15 cellular contexts compared by ENCODE assay signal in genomic region chr12:23560611-23561010, GRCh38.
DNase-seq lines count a peak whose midpoint lies in the region; ATAC-seq and TF ChIP-seq lines count a peak whose summit lies in the region.
"Had no signal": no experiment of that assay in that cellular context is flagged by ENCODE, and none has a peak within 500 bp of the region (broad histone marks: within the 10 kb centered on the region; RNA-seq: fewer than 3 reads in every experiment).

No MANE protein-coding gene starts in this region.

- no peaks in the 10 kb centered on the region for H3K79me2 ChIP-seq in mammary epithelial cell (ENCODE audit: insufficient read depth, low read length)

- in situ Hi-C loops in mammary epithelial cell (cut with MboI; ENCODE audit: low sequenced_read_pairs in 2 of 2), result no loop called here

- no peaks in the 10 kb centered on the region for H3K27me3 ChIP-seq in mammary epithelial cell (ENCODE audit: insufficient read depth, low read length)
- H3K27me3 ChIP-seq: MG63 had no signal

- no peaks in the 10 kb centered on the region for H3K9me3 ChIP-seq in mammary epithelial cell (replicated peaks; ENCODE audit: insufficient read depth, low read length)
- H3K9me3 ChIP-seq: A549, MG63, prostate gland had no signal

- H3K9me3 Mint-ChIP-seq in stimulated activated memory B cell treated with anti-CD40 and anti-IgM and Interleukin-4, amounts not matched to agents 10 μg/mL and 1 μg/mL and 100 μg/mL, for 72 hours, result no peaks in the 10 kb centered on the region
- H3K9me3 Mint-ChIP-seq: CD8-positive, alpha-beta T cell had no signal

- TF ChIP-seq CTCF in mammary epithelial cell (conservative IDR thresholded peaks at IDR 0.05 in 1 of 2, IDR thresholded peaks at IDR 0.05 in 1 of 2; ENCODE audit: extremely low read depth in 1 of 2, insufficient read depth in 1 of 2, low read depth in 1 of 2, low read length in 2 of 2), result no peak

- H4K20me1 ChIP-seq in mammary epithelial cell (ENCODE audit: insufficient read depth, low read length), result no peaks in the 10 kb centered on the region

- DNase-seq in DMS 273 treated with DMSO at 0.1 percent for 48 hours (lab: John Stamatoyannopoulos, UW) (no peak), mammary epithelial cell (no peak)
- DNase-seq: CD8-positive, alpha-beta T cell; GDM1; MG63 had no signal

- no TSS peak for BruUV-seq in mammary epithelial cell (replicated peaks; lab: Mats Ljungman, UMichigan)

- H3K4me1 ChIP-seq in mammary epithelial cell (ENCODE audit: insufficient read depth, low read length), result no peaks in the 10 kb centered on the region
- H3K4me1 ChIP-seq: A549, prostate gland had no signal

- no peak overlapping the region for H3K27ac ChIP-seq in mammary epithelial cell (ENCODE audit: insufficient read depth, low read depth, low read length)
- H3K27ac ChIP-seq: A549, prostate gland had no signal

- CTCF ChIA-PET in mammary epithelial cell (lab: Charles Lee; ENCODE audit: low non-redundant PET), result no interaction called here

- no peaks in the 10 kb centered on the region for H3K27me3 Mint-ChIP-seq in stimulated activated memory B cell treated with anti-CD40 and anti-IgM and Interleukin-4, amounts not matched to agents 10 μg/mL and 1 μg/mL and 100 μg/mL, for 72 hours
- H3K27me3 Mint-ChIP-seq: activated naive CD8-positive, alpha-beta T cell; central memory CD8-positive, alpha-beta T cell had no signal

- H3K36me3 ChIP-seq in mammary epithelial cell (ENCODE audit: insufficient read depth, low read length), result no peaks in the 10 kb centered on the region
- H3K36me3 ChIP-seq: MG63, prostate gland had no signal

- dilution Hi-C loops in mammary epithelial cell (cut with HindIII; ENCODE audit: low sequenced_read_pairs), result no loop called here

- peak; percentile 58 for ATAC-seq in GM18502 (IDR thresholded peaks at IDR 0.05; ENCODE audit: poor library complexity, unreplicated experiment)
- ATAC-seq in GM19438 (IDR thresholded peaks at IDR 0.05; ENCODE audit: low read depth, unreplicated experiment), result peak; percentile 89
- ATAC-seq in HG02642 (IDR thresholded peaks at IDR 0.05; ENCODE audit: poor library complexity, unreplicated experiment), result peak; percentile 78
- ATAC-seq in HG03196 (IDR thresholded peaks at IDR 0.05; ENCODE audit: unreplicated experiment), result peak; percentile 91
- ATAC-seq in stimulated activated memory B cell treated with anti-CD40 and anti-IgM and Interleukin-4, amounts not matched to agents 10 μg/mL and 1 μg/mL and 100 μg/mL, for 72 hours, result no peak
- ATAC-seq in HG03025 (IDR thresholded peaks at IDR 0.05; ENCODE audit: low FRiP score, unreplicated experiment), result no peak
- ATAC-seq: A549; CD8-positive, alpha-beta T cell had no signal

- no peaks in the 10 kb centered on the region for H3K4me1 Mint-ChIP-seq in stimulated activated memory B cell treated with anti-CD40 and anti-IgM and Interleukin-4, amounts not matched to agents 10 μg/mL and 1 μg/mL and 100 μg/mL, for 72 hours
- H3K4me1 Mint-ChIP-seq: central memory CD8-positive, alpha-beta T cell had no signal

- no peak overlapping the region for H2AFZ ChIP-seq in mammary epithelial cell (ENCODE audit: low read depth, low read length)

- intact Hi-C loops in mammary epithelial cell (cut with micrococcal nuclease), result no loop called here

- no peak overlapping the region for H3K4me3 ChIP-seq in mammary epithelial cell (replicated peaks in 1 of 3; ENCODE audit: insufficient read depth in 1 of 3, low read depth in 2 of 3, low read length in 3 of 3)
- H3K4me3 ChIP-seq: A549, MG63, prostate gland had no signal

- no peaks in the 10 kb centered on the region for H3K36me3 Mint-ChIP-seq in stimulated activated memory B cell treated with anti-CD40 and anti-IgM and Interleukin-4, amounts not matched to agents 10 μg/mL and 1 μg/mL and 100 μg/mL, for 72 hours
- H3K36me3 Mint-ChIP-seq: activated naive CD8-positive, alpha-beta T cell; CD8-positive, alpha-beta T cell had no signal

- WGBS in mammary epithelial cell (ENCODE audit: low coverage, missing lambda C conversion rate), result 41% methylated on average over 2 of the region's 2 CpGs

- no peak overlapping the region for H3K4me2 ChIP-seq in mammary epithelial cell (ENCODE audit: insufficient read depth, low read depth, low read length)
- H3K4me2 ChIP-seq: A549 had no signal

- H3K4me3 Mint-ChIP-seq in stimulated activated memory B cell treated with anti-CD40 and anti-IgM and Interleukin-4, amounts not matched to agents 10 μg/mL and 1 μg/mL and 100 μg/mL, for 72 hours, result no peak overlapping the region
- H3K4me3 Mint-ChIP-seq: activated naive CD8-positive, alpha-beta T cell; CD8-positive, alpha-beta T cell; central memory CD8-positive, alpha-beta T cell had no signal

- no peak overlapping the region for H3K27ac Mint-ChIP-seq in stimulated activated memory B cell treated with anti-CD40 and anti-IgM and Interleukin-4, amounts not matched to agents 10 μg/mL and 1 μg/mL and 100 μg/mL, for 72 hours
- H3K27ac Mint-ChIP-seq: activated naive CD8-positive, alpha-beta T cell; CD8-positive, alpha-beta T cell had no signal

- H3K9ac ChIP-seq in mammary epithelial cell (ENCODE audit: insufficient read depth, low read length), result no peak overlapping the region

Comparison
In these comparisons a context has a peak if more than half of its experiments do, and no peak if none do; other contexts are left out.
1. ATAC-seq: peak in GM18502 (single experiment), GM19438 (single experiment), HG02642 (single experiment) and HG03196 (single experiment); none in stimulated activated memory B cell treated with anti-CD40 and anti-IgM and Interleukin-4, amounts not matched to agents 10 μg/mL and 1 μg/mL and 100 μg/mL, for 72 hours (single experiment) and HG03025 (single experiment).